In the genomic region with DNA sequence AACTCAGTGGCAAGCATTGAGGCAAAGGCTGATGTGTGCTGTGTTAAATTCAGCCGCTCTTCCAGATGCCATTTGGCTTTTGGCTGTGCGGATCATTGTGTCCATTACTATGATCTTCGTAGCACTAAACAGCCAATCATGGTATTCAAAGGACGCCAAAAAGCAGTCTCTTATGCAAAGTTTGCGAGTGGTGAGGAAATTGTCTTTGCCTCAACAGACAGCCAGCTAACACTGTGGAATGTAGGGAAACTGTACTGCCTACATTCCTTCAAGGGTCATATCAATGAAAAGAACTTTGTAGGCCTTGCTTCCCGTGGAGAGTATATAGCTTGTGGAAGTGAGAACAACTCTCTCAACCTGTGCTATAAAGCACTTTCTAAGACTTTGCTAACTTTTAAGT, we compare ENCODE assay signal across 24 cellular contexts.
"Had no signal": no experiment of that assay in that cellular context is flagged by ENCODE, and none has a peak within 500 bp of the region (broad histone marks: within the 10 kb centered on the region; RNA-seq: fewer than 3 reads in every experiment).

No MANE protein-coding gene starts in this region.

- H3K4me3 ChIP-seq: lung, mucosa of descending colon, pancreas, testis, tibial artery, upper lobe of left lung, uterus had no signal

- H3K36me3 ChIP-seq: neutrophil, pancreas, uterus had no signal

- H3K9me3 ChIP-seq: neutrophil, pancreas, testis had no signal

- H3K4me1 ChIP-seq: pancreas, testis, tibial artery, upper lobe of left lung, uterus had no signal

- H3K27me3 ChIP-seq: neutrophil, pancreas, testis, tibial artery, upper lobe of left lung, uterus had no signal

- H3K27ac ChIP-seq: neutrophil, pancreas, testis, tibial artery, upper lobe of left lung, uterus had no signal

- DNase-seq: cerebellar nuclear complex; effector memory CD4-positive, alpha-beta T cell; hypothalamus; immature natural killer cell; left ventricle myocardium superior; mucosa of descending colon; naive B cell; pancreas; stimulated activated CD4-positive, alpha-beta T cell treated with anti-CD3 and anti-CD28 coated beads, Interleukin-2, amount 100 ng/mL, for 24 hours; stimulated activated CD4-positive, alpha-beta T cell treated with anti-CD3 and anti-CD28 coated beads, Interleukin-4, amount 100 ng/mL, for 24 hours; stimulated activated naive CD8-positive, alpha-beta T cell treated with anti-CD3 and anti-CD28 coated beads, Interleukin-15, Interleukin-2, amounts not matched to agents 100 U/mL and 50 U/mL, for 24 hours; substantia nigra; testis; tibial artery; upper lobe of left lung; uterus had no signal

- FAIRE-seq: colon, endometrium, frontal cortex, pancreas had no signal

- ATAC-seq: left ventricle myocardium superior; mucosa of descending colon; natural killer cell treated with Interleukin-12 subunit alpha and Interleukin-12 subunit beta and Interleukin-15 and Interleukin-18, amount 100 ng/mL, for 72 hours; pancreas; sciatic nerve; stimulated activated memory B cell treated with anti-CD40 and anti-IgM and Interleukin-4, amounts not matched to agents 10 μg/mL and 1 μg/mL and 100 μg/mL, for 72 hours; stimulated activated naive CD8-positive, alpha-beta T cell treated with anti-CD3 and anti-CD28 coated beads, Interleukin-15, Interleukin-2, amounts not matched to agents 100 U/mL and 50 U/mL, for 24 hours had no signal
